8 cellular contexts compared by ENCODE assay signal in genomic region chr17:59753522-59754467, GRCh38. TPM values are rescaled to one million over a fixed set of nuclear protein-coding genes. Genes with fewer than 3 reads are reported as not detected.
DNase-seq lines count a peak whose midpoint lies in the region; ATAC-seq and TF ChIP-seq lines count a peak whose summit lies in the region.

No MANE protein-coding gene starts in this region.

- peak overlapping the region; percentile 89 for H3K4me2 ChIP-seq in GM23248 (ENCODE audit: unreplicated experiment)

- peaks cover 57% of the 10 kb centered on the region for H3F3A ChIP-seq in GM23248 (ENCODE audit: insufficient read depth)

- no peak overlapping the region for H2AFZ ChIP-seq in GM23248

- H3K27ac ChIP-seq in GM23248 (peak overlapping the region; percentile 89), SK-N-MC (peak overlapping the region; percentile 63; the same call in 1 of the 2 replicates), tibial nerve (peak overlapping the region in 3 of 4 donors; percentile 27 to 81 (median 72))

- H3K9me3 Mint-ChIP-seq in memory B cell: no peaks in the 10 kb centered on the region

- H3K4me3 ChIP-seq in GM23248: peak overlapping the region; percentile 65
- H3K4me3 ChIP-seq in SK-N-MC: peak overlapping the region; percentile 34; the same call in 1 of the 2 replicates
- peak overlapping the region in 2 of 4 donors; percentile 3 to 5 for H3K4me3 ChIP-seq in tibial nerve

- H3K27me3 Mint-ChIP-seq in memory B cell: no peaks in the 10 kb centered on the region

- no peaks in the 10 kb centered on the region for H3K9me2 ChIP-seq in GM23248 (ENCODE audit: insufficient read depth)

- DNase-seq in DMS 273 (lab: John Stamatoyannopoulos, UW; ENCODE audit: unreplicated experiment): peak; percentile 92
- DNase-seq in GM23248: peak; percentile 86
- peak; percentile 54 for DNase-seq in NCI-H1436 treated with DMSO at 0.1 percent for 48 hours (lab: John Stamatoyannopoulos, UW)
- DNase-seq in SK-N-MC (ENCODE audit: low read depth, low spot score): peak; percentile 90
- DNase-seq in effector CD4-positive, alpha-beta T cell: peak; percentile 19
- DNase-seq in memory B cell (ENCODE audit: low spot score in 2 of 2): peak in 1 of 2 donors; percentile 67
- DNase-seq in tibial nerve (ENCODE audit: low spot score in 2 of 2): peak in 1 of 2 donors; percentile 68

- H3K27me3 ChIP-seq in GM23248 (replicated peaks; ENCODE audit: insufficient read depth) (no peaks in the 10 kb centered on the region), tibial nerve (no peaks in the 10 kb centered on the region)

- peak; percentile 26 to 66 for TF ChIP-seq EP300 in tibial nerve (IDR thresholded peaks at IDR 0.05)

- TF ChIP-seq POLR2A in tibial nerve (IDR thresholded peaks at IDR 0.05): no peak

- H3K4me1 ChIP-seq in GM23248 (ENCODE audit: insufficient read depth) (peaks cover 58% of the 10 kb centered on the region), tibial nerve (peaks cover 0 to 46% (median 11%) of the 10 kb centered on the region in 4 donors)

- 10 to 19% methylated on average over 3 of the region's 3 CpGs for WGBS in GM23248 (ENCODE audit: low coverage in 1 of 2, low lambda C conversion rate in 2 of 2, missing lambda C conversion rate in 2 of 2), 2 experiments
- 28% methylated on average over 3 of the region's 3 CpGs for WGBS in tibial nerve, 2 donors

- peak; percentile 49 to 87 (median 66) for TF ChIP-seq CTCF in tibial nerve (IDR thresholded peaks at IDR 0.05)

- peak; percentile 97 for ATAC-seq in memory B cell (ENCODE audit: low read depth)
- ATAC-seq in GM19023 (IDR thresholded peaks at IDR 0.05; ENCODE audit: unreplicated experiment): no peak

- H3K9ac ChIP-seq in GM23248 (peak overlapping the region; percentile 85), SK-N-MC (ENCODE audit: insufficient read length) (peak overlapping the region; percentile 59)

- in situ Hi-C loops in GM23248 (cut with MboI): loop anchor here (10.0 kb wide), 1 partner anchor 81 kb away; no protein-coding TSS in a partner anchor

- H3K36me3 Mint-ChIP-seq in memory B cell: peaks cover 4% of the 10 kb centered on the region

- peak overlapping the region; percentile 45 for H3K27ac Mint-ChIP-seq in memory B cell

- H3K9me3 ChIP-seq in GM23248 (ENCODE audit: low read depth): no peaks in the 10 kb centered on the region
- H3K9me3 ChIP-seq in SK-N-MC (ENCODE audit: low read depth, low read length): no peaks in the 10 kb centered on the region
- peaks cover 0 to 1% (median 0%) of the 10 kb centered on the region in 4 donors for H3K9me3 ChIP-seq in tibial nerve

- H3K4me1 Mint-ChIP-seq in memory B cell: peaks cover 5% of the 10 kb centered on the region

- no peaks in the 10 kb centered on the region for H3K36me3 ChIP-seq in GM23248 (ENCODE audit: low read depth)
- H3K36me3 ChIP-seq in SK-N-MC (ENCODE audit: insufficient read depth, low read length): peaks cover 10% of the 10 kb centered on the region
- H3K36me3 ChIP-seq in tibial nerve: peaks cover 0 to 13% (median 0%) of the 10 kb centered on the region in 3 donors

- H3K4me3 Mint-ChIP-seq in memory B cell: no peak overlapping the region

- H4K20me1 ChIP-seq in GM23248 (ENCODE audit: insufficient read depth): no peaks in the 10 kb centered on the region

- peaks cover 67% of the 10 kb centered on the region for H3K79me2 ChIP-seq in GM23248 (ENCODE audit: insufficient read depth)

RNA-seq across cellular contexts. Expression of gene VMP1, which starts 46.3 kb away (rescaled TPM):
- total RNA-seq in GM23248 (2014; rRNA removed; shearing (Covaris generic)): 214 and 216 TPM in 2 replicates
- polyA plus RNA-seq in GM23248 (2016; fragmentation: Nextera tagmentation; extraction: Ambion mirVana): 120 and 134 TPM in 2 replicates
- total RNA-seq in tibial nerve: 100 to 1,000 TPM; 113 to 427 (median 203) TPM

RNA-seq across cellular contexts. Expression of gene PTRH2, which starts 46.6 kb away (rescaled TPM):
- 18.2 and 19.1 TPM in 2 replicates for total RNA-seq in GM23248 (2014; rRNA removed; shearing (Covaris generic))
- polyA plus RNA-seq in GM23248 (2016; fragmentation: Nextera tagmentation; extraction: Ambion mirVana): 33.7 and 34.4 TPM in 2 replicates
- 10 to 100 TPM; 12.9 to 35.3 (median 27.4) TPM for total RNA-seq in tibial nerve
